32 cellular contexts compared by ENCODE assay signal in the genomic region with DNA sequence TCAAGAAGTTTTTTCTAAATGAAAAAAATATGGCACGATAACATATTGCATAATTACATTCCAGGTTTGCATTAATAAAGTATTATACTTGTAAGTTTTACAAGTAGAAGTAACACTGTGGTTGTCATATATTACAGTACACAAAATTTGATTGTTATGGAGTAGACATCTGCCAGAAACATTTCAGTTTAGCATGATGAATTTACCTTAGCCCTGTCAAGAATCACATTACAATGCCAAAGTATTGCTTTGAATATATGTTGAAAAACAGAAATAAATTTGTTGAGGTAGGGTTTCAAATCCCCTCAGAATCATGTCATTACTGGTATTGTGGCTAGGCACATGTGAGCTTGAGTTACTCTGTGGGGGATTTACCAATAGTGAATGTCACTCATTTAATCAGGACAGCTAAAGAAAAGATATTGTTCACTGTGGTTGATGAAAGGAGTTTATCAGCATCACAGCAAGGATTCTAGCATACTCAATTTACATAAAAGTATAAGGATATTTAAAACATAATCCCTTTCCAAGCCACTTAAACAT.
"Had no signal": no experiment of that assay in that cellular context is flagged by ENCODE, and none has a peak within 500 bp of the region (broad histone marks: within the 10 kb centered on the region; RNA-seq: fewer than 3 reads in every experiment).

No MANE protein-coding gene starts in this region.

- H3K27ac Mint-ChIP-seq: activated naive CD4-positive, alpha-beta T cell treated with anti-CD3 and anti-CD28 coated beads for 36 hours; activated naive CD8-positive, alpha-beta T cell treated with anti-CD3 and anti-CD28 coated beads for 36 hours; naive thymus-derived CD4-positive, alpha-beta T cell; stimulated activated naive B cell treated with anti-CD40 and anti-IgM and Interleukin-4, amounts not matched to agents 10 μg/mL and 1 μg/mL and 100 μg/mL, for 72 hours had no signal

- H2AFZ ChIP-seq: hepatocyte had no signal

- DNase-seq: activated CD4-positive, alpha-beta T cell treated with anti-CD3 and anti-CD28 coated beads for 48 hours; activated CD4-positive, alpha-beta T cell treated with anti-CD3 and anti-CD28 coated beads, Interleukin-2, amount 50 U/mL, for 48 hours; activated CD8-positive, alpha-beta memory T cell treated with anti-CD3 and anti-CD28 coated beads for 24 hours; activated effector memory CD4-positive, alpha-beta T cell treated with Interleukin-2 at 50 U/mL for 16 hours; activated naive CD4-positive, alpha-beta T cell treated with anti-CD3 and anti-CD28 coated beads for 36 hours; activated naive CD8-positive, alpha-beta T cell treated with anti-CD3 and anti-CD28 coated beads for 36 hours; adrenal gland; aorta; body of pancreas; cerebellar nuclear complex; dorsolateral prefrontal cortex; effector memory CD4-positive, alpha-beta T cell; gastrocnemius medialis; glutamatergic neuron; islet precursor cell; left ventricle myocardium inferior; naive thymus-derived CD4-positive, alpha-beta T cell; nucleus accumbens; pancreas; sigmoid colon; small intestine; stimulated activated CD4-positive, alpha-beta T cell treated with anti-CD3 and anti-CD28 coated beads, Interleukin-4, amount 100 ng/mL, for 24 hours; stimulated activated naive B cell treated with anti-CD40 and anti-IgM and Interleukin-4, amounts not matched to agents 10 μg/mL and 1 μg/mL and 100 μg/mL, for 72 hours; T-helper 9 cell had no signal

- ATAC-seq: activated CD4-positive, CD25-positive, alpha-beta regulatory T cell treated with anti-CD3 and anti-CD28 coated beads, Interleukin-2, amount 50 U/mL, for 24 hours; body of pancreas; gastrocnemius medialis; naive thymus-derived CD4-positive, alpha-beta T cell; pancreas had no signal

- H3K4me2 ChIP-seq: hepatocyte had no signal

- H3K4me3 Mint-ChIP-seq: activated naive CD4-positive, alpha-beta T cell treated with anti-CD3 and anti-CD28 coated beads for 36 hours; activated naive CD8-positive, alpha-beta T cell treated with anti-CD3 and anti-CD28 coated beads for 36 hours; naive thymus-derived CD4-positive, alpha-beta T cell; neural crest cell; stimulated activated naive B cell treated with anti-CD40 and anti-IgM and Interleukin-4, amounts not matched to agents 10 μg/mL and 1 μg/mL and 100 μg/mL, for 72 hours had no signal

- H3K36me3 Mint-ChIP-seq: activated naive CD8-positive, alpha-beta T cell treated with anti-CD3 and anti-CD28 coated beads for 36 hours; stimulated activated naive B cell treated with anti-CD40 and anti-IgM and Interleukin-4, amounts not matched to agents 10 μg/mL and 1 μg/mL and 100 μg/mL, for 72 hours had no signal

- H3K27me3 Mint-ChIP-seq: stimulated activated naive B cell treated with anti-CD40 and anti-IgM and Interleukin-4, amounts not matched to agents 10 μg/mL and 1 μg/mL and 100 μg/mL, for 72 hours had no signal

- H3K27me3 ChIP-seq: adrenal gland, body of pancreas, cardiac muscle cell, gastrocnemius medialis, hepatocyte, pancreas, sigmoid colon, tibial nerve had no signal

- H3K27ac ChIP-seq: adrenal gland, body of pancreas, cardiac muscle cell, coronary artery, dorsolateral prefrontal cortex, gastrocnemius medialis, hepatocyte, left ventricle myocardium inferior, pancreas, prostate gland, sigmoid colon, tibial nerve, VCaP had no signal

- H3K4me1 ChIP-seq: body of pancreas, gastrocnemius medialis, left ventricle myocardium inferior, pancreas, prostate gland, sigmoid colon had no signal

- H3K79me2 ChIP-seq: hepatocyte had no signal

- H3K4me3 ChIP-seq: adrenal gland, body of pancreas, cardiac muscle cell, coronary artery, dorsolateral prefrontal cortex, gastrocnemius medialis, hepatocyte, left ventricle myocardium inferior, pancreas, prostate gland, sigmoid colon, tibial nerve had no signal

- H3K36me3 ChIP-seq: adrenal gland, cardiac muscle cell, gastrocnemius medialis, left ventricle myocardium inferior, pancreas, prostate gland, sigmoid colon, tibial nerve had no signal

- H3K9me3 Mint-ChIP-seq: activated naive CD4-positive, alpha-beta T cell treated with anti-CD3 and anti-CD28 coated beads for 36 hours; activated naive CD8-positive, alpha-beta T cell treated with anti-CD3 and anti-CD28 coated beads for 36 hours; neural crest cell; stimulated activated naive B cell treated with anti-CD40 and anti-IgM and Interleukin-4, amounts not matched to agents 10 μg/mL and 1 μg/mL and 100 μg/mL, for 72 hours had no signal
